ENCODE assay signal across 20 cellular contexts in the genomic region with DNA sequence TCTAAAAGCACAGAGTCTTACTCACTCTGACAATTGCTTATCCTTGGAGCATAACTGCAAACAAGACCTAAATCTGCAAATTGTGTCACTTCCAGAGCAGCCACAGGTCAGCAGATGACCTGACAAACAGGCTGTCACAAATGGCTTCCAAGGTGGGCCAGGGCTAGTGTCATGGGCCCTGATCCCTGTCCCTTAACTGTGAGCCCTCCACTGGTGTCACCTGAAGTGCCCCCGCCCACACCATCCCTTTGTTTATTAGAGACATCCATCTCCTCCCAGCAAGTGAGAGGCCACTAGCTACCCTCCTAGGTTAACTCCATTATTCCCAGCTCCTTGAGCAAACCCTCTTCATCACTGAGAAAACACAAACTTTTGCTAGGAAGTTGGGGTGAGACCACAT.
"Had no signal": no experiment of that assay in that cellular context is flagged by ENCODE, and none has a peak within 500 bp of the region (broad histone marks: within the 10 kb centered on the region; RNA-seq: fewer than 3 reads in every experiment).

No MANE protein-coding gene starts in this region.

- H3K9me3 ChIP-seq: esophagus squamous epithelium, psoas muscle, suprapubic skin, tibial nerve had no signal

- H3K27me3 ChIP-seq: suprapubic skin, tibial nerve had no signal

- H3K27ac ChIP-seq: esophagus squamous epithelium, parathyroid adenoma, psoas muscle, suprapubic skin, tibial nerve had no signal

- H3K4me1 ChIP-seq: parathyroid adenoma had no signal

- ATAC-seq: activated naive CD8-positive, alpha-beta T cell treated with anti-CD3 and anti-CD28 coated beads, Interleukin-2, amount 50 U/mL, for 24 hours; activated T-cell treated with anti-CD3 and anti-CD28 coated beads, Interleukin-2, amount 50 U/mL, for 4 hours; activated T-helper 17 cell treated with anti-CD3 and anti-CD28 coated beads, Interleukin-2, amount 50 U/mL, for 72 hours; naive thymus-derived CD4-positive, alpha-beta T cell; stimulated activated naive B cell treated with anti-CD40 and anti-IgM and Interleukin-4, amounts not matched to agents 10 μg/mL and 1 μg/mL and 100 μg/mL, for 72 hours; T-helper 17 cell had no signal

- DNase-seq: activated CD4-positive, alpha-beta memory T cell treated with anti-CD3 and anti-CD28 coated beads for 36 hours; activated CD4-positive, alpha-beta T cell treated with anti-CD3 and anti-CD28 coated beads, Interleukin-2, amount 10 ng/mL, durations not matched to agents 24 days and 14 days; activated CD4-positive, CD25-positive, alpha-beta regulatory T cell treated with anti-CD3 and anti-CD28 coated beads, Interleukin-2, amount 50 U/mL, for 72 hours; activated naive CD8-positive, alpha-beta T cell treated with anti-CD3 and anti-CD28 coated beads, Interleukin-2, amount 50 U/mL, for 24 hours; activated T-cell treated with anti-CD3 and anti-CD28 coated beads, Interleukin-2, amount 50 U/mL, for 4 hours; effector CD4-positive, alpha-beta T cell; esophagus squamous epithelium; left cardiac atrium; mammary epithelial cell; naive thymus-derived CD4-positive, alpha-beta T cell; psoas muscle; stimulated activated CD4-positive, alpha-beta T cell treated with anti-CD3 and anti-CD28 coated beads, Interleukin-15, amount 100 ng/mL, for 24 hours; stimulated activated CD4-positive, alpha-beta T cell treated with anti-CD3 and anti-CD28 coated beads, Interleukin-2, amount 100 ng/mL, for 24 hours; stimulated activated naive B cell treated with anti-CD40 and anti-IgM and Interleukin-4, amounts not matched to agents 10 μg/mL and 1 μg/mL and 100 μg/mL, for 72 hours; T-helper 17 cell; T1000 had no signal

- H3K36me3 ChIP-seq: esophagus squamous epithelium, suprapubic skin, tibial nerve had no signal

- H3K4me3 ChIP-seq: esophagus squamous epithelium, psoas muscle, suprapubic skin, tibial nerve had no signal
